In genomic region chr21:41761211-41762181, GRCh38 we compare ENCODE assay signal across 8 cellular contexts. TPM values are rescaled to one million over a fixed set of nuclear protein-coding genes. Genes with fewer than 3 reads are reported as not detected.
DNase-seq lines count a peak whose midpoint lies in the region; ATAC-seq and TF ChIP-seq lines count a peak whose summit lies in the region.

No MANE protein-coding gene starts in this region.

- peaks cover 20% of the 10 kb centered on the region for H4K20me1 ChIP-seq in neural progenitor cell (ENCODE audit: low read depth)

- peaks cover 44% of the 10 kb centered on the region for H3F3A ChIP-seq in neural progenitor cell (ENCODE audit: low read depth)

- H3K4me3 Mint-ChIP-seq in neural progenitor cell: peak overlapping the region; percentile 87

- no peak overlapping the region for H3K4me3 ChIP-seq in fibroblast of pulmonary artery (replicated peaks; ENCODE audit: low read depth, low read length)
- peak overlapping the region; percentile 53 for H3K4me3 ChIP-seq in neural progenitor cell

- H3K4me2 ChIP-seq in neural progenitor cell: peak overlapping the region; percentile 92

- H3K9me3 ChIP-seq in neural progenitor cell (ENCODE audit: low read depth): no peaks in the 10 kb centered on the region

- H3K27me3 Mint-ChIP-seq in neural progenitor cell (ENCODE audit: insufficient read depth, low read depth): peaks cover 57% of the 10 kb centered on the region

- no peak for ATAC-seq in GM18909 (IDR thresholded peaks at IDR 0.05; ENCODE audit: poor library complexity, unreplicated experiment)
- ATAC-seq in HG03196 (IDR thresholded peaks at IDR 0.05; ENCODE audit: unreplicated experiment): no peak

- no peak overlapping the region for H3K9ac ChIP-seq in neural progenitor cell

- no peaks in the 10 kb centered on the region for H3K79me2 ChIP-seq in neural progenitor cell (ENCODE audit: low read depth)

- peak overlapping the region; percentile 21 for H2AFZ ChIP-seq in neural progenitor cell (replicated peaks)

- no peaks in the 10 kb centered on the region for H3K9me3 Mint-ChIP-seq in neural progenitor cell

- peak; percentile 90 for DNase-seq in EH (ENCODE audit: low read depth)
- DNase-seq in NOMO-1 (lab: John Stamatoyannopoulos, UW; ENCODE audit: unreplicated experiment in 2 of 2): peak; percentile 56 to 68
- peak; percentile 27 for DNase-seq in fibroblast of pulmonary artery (ENCODE audit: low read depth)
- peak; percentile 59 for DNase-seq in neural progenitor cell (ENCODE audit: low spot score)
- DNase-seq in activated naive CD4-positive, alpha-beta T cell treated with Interleukin-2 at 50 U/mL for 16 hours: no peak
- no peak for DNase-seq in NCI-H446 treated with DMSO at 0.1 percent for 48 hours (lab: John Stamatoyannopoulos, UW)

- no peaks in the 10 kb centered on the region for H3K36me3 ChIP-seq in neural progenitor cell

- H3K27me3 ChIP-seq in neural progenitor cell: peaks cover 67% of the 10 kb centered on the region

- H3K4me1 Mint-ChIP-seq in neural progenitor cell: peaks cover 46% of the 10 kb centered on the region

- no peak for TF ChIP-seq CTCF in fibroblast of pulmonary artery (IDR thresholded peaks at IDR 0.05; ENCODE audit: low read length, missing control alignments)
- TF ChIP-seq CTCF in neural progenitor cell (IDR thresholded peaks at IDR 0.05): no peak

- no peak overlapping the region for H3K27ac Mint-ChIP-seq in neural progenitor cell

- no peaks in the 10 kb centered on the region for H3K36me3 Mint-ChIP-seq in neural progenitor cell

- H3K4me1 ChIP-seq in neural progenitor cell: peaks cover 36% of the 10 kb centered on the region

- no peak overlapping the region for H3K27ac ChIP-seq in neural progenitor cell

RNA-seq across cellular contexts. Expression of gene RIPK4, which starts 5.4 kb away (rescaled TPM):
- total RNA-seq in neural progenitor cell (ENCODE audit: low replicate concordance): 1.3 and 2.3 TPM in 2 replicates

Comparison
In these comparisons a context has a peak if more than half of its experiments do, and no peak if none do; other contexts are left out.
1. DNase-seq: peak in EH (single experiment), NOMO-1 (2 of 2), fibroblast of pulmonary artery (single experiment) and neural progenitor cell (single experiment); none in activated naive CD4-positive, alpha-beta T cell treated with Interleukin-2 at 50 U/mL for 16 hours (single experiment) and NCI-H446 treated with DMSO at 0.1 percent for 48 hours (single experiment).